13 cellular contexts compared by ENCODE assay signal in the genomic region with DNA sequence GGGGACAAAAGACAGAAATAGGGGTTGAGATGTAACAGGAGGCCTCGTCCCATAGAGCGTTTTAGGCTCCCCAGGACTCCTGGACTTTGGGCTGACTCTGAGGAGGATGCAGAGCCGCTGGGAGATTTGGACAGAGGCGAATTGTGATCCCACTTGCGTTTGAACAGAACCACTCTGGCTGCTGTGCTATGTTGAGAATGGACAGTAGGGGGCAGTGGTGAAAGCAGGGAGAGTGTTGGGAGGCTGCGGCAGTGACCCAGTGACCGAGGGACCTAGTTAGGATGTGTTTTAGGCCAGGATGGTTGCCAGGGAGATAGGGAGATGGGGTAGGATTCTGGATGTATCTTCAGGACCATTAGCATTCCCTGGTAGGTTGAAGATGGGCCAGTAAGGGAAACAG.
DNase-seq lines count a peak whose midpoint lies in the region; ATAC-seq, FAIRE-seq and TF ChIP-seq lines count a peak whose summit lies in the region.
"Had no signal": no experiment of that assay in that cellular context is flagged by ENCODE, and none has a peak within 500 bp of the region (broad histone marks: within the 10 kb centered on the region; RNA-seq: fewer than 3 reads in every experiment).

No MANE protein-coding gene starts in this region.

- CTCF ChIA-PET in activated CD4-positive, alpha-beta memory T cell treated with anti-CD3 and anti-CD28 coated beads, Interleukin-2, amount 10 ng/mL, durations not matched to agents 7 days and 5 days (lab: Charles Lee) = no interaction called here

- peaks cover 25% of the 10 kb centered on the region for H3K4me1 Mint-ChIP-seq in activated CD4-positive, alpha-beta memory T cell treated with anti-CD3 and anti-CD28 coated beads, Interleukin-2, amount 10 ng/mL, durations not matched to agents 7 days and 5 days

- no peaks in the 10 kb centered on the region for H3K36me3 Mint-ChIP-seq in activated CD4-positive, alpha-beta memory T cell treated with anti-CD3 and anti-CD28 coated beads, Interleukin-2, amount 10 ng/mL, durations not matched to agents 7 days and 5 days (ENCODE audit: low read depth)

- H3K27ac Mint-ChIP-seq in activated CD4-positive, alpha-beta memory T cell treated with anti-CD3 and anti-CD28 coated beads, Interleukin-2, amount 10 ng/mL, durations not matched to agents 7 days and 5 days = no peak overlapping the region

- TF ChIP-seq POLR2A in H54 (IDR thresholded peaks at IDR 0.05; ENCODE audit: low read depth, low read length) = no peak

- FAIRE-seq in H54 (lab: Jason Lieb, UNC) = no peak
- FAIRE-seq: G401.6 had no signal

- no peak overlapping the region for H3K27ac ChIP-seq in C4-2B

- TF ChIP-seq CTCF in C4-2B (conservative IDR thresholded peaks at IDR 0.05) = peak; percentile 84
- TF ChIP-seq CTCF in GM20000 (IDR thresholded peaks at IDR 0.05; ENCODE audit: extremely low read depth, missing control alignments) = peak; percentile 33

- peak; percentile 20 for ATAC-seq in left lobe of liver
- ATAC-seq: activated T-cell treated with anti-CD3 and anti-CD28 coated beads, Interleukin-2, amount 50 U/mL, for 4 hours; stimulated activated naive CD8-positive, alpha-beta T cell treated with anti-CD3 and anti-CD28 coated beads, Interleukin-15, Interleukin-2, amounts not matched to agents 100 U/mL and 50 U/mL, for 24 hours had no signal

- H3K4me3 Mint-ChIP-seq in activated CD4-positive, alpha-beta memory T cell treated with anti-CD3 and anti-CD28 coated beads, Interleukin-2, amount 10 ng/mL, durations not matched to agents 7 days and 5 days = no peak overlapping the region
- H3K4me3 Mint-ChIP-seq: activated T-cell treated with anti-CD3 and anti-CD28 coated beads, Interleukin-2, amount 50 U/mL, for 4 hours had no signal

- DNase-seq in GM20000 (ENCODE audit: low spot score) (no peak), left lobe of liver (ENCODE audit: low spot score) (no peak), inferior parietal cortex (ENCODE audit: extremely low spot score) (no peak), SKM-1 treated with dmso at 0.1 percent for 144 hours (lab: John Stamatoyannopoulos, UW; ENCODE audit: unreplicated experiment) (no peak), NCI-H2081 treated with DMSO at 0.1 percent for 48 hours (lab: John Stamatoyannopoulos, UW) (no peak), H54 (ENCODE audit: insufficient read length, low spot score) (no peak)
- peak; percentile 19 for DNase-seq in activated CD4-positive, alpha-beta memory T cell treated with anti-CD3 and anti-CD28 coated beads, Interleukin-2, amount 10 ng/mL, durations not matched to agents 7 days and 5 days
- DNase-seq: activated T-cell treated with anti-CD3 and anti-CD28 coated beads, Interleukin-2, amount 50 U/mL, for 4 hours; effector memory CD4-positive, alpha-beta T cell; NCI-H2081; stimulated activated naive CD8-positive, alpha-beta T cell treated with anti-CD3 and anti-CD28 coated beads, Interleukin-15, Interleukin-2, amounts not matched to agents 100 U/mL and 50 U/mL, for 24 hours had no signal

- POLR2A ChIA-PET in activated CD4-positive, alpha-beta memory T cell treated with anti-CD3 and anti-CD28 coated beads, Interleukin-2, amount 10 ng/mL, durations not matched to agents 7 days and 5 days (lab: Charles Lee) = no interaction called here

- no peaks in the 10 kb centered on the region for H3K27me3 Mint-ChIP-seq in activated CD4-positive, alpha-beta memory T cell treated with anti-CD3 and anti-CD28 coated beads, Interleukin-2, amount 10 ng/mL, durations not matched to agents 7 days and 5 days

- H3K9me3 Mint-ChIP-seq in activated CD4-positive, alpha-beta memory T cell treated with anti-CD3 and anti-CD28 coated beads, Interleukin-2, amount 10 ng/mL, durations not matched to agents 7 days and 5 days = no peaks in the 10 kb centered on the region
- H3K9me3 Mint-ChIP-seq: activated T-cell treated with anti-CD3 and anti-CD28 coated beads, Interleukin-2, amount 50 U/mL, for 4 hours had no signal
